In the genomic region with DNA sequence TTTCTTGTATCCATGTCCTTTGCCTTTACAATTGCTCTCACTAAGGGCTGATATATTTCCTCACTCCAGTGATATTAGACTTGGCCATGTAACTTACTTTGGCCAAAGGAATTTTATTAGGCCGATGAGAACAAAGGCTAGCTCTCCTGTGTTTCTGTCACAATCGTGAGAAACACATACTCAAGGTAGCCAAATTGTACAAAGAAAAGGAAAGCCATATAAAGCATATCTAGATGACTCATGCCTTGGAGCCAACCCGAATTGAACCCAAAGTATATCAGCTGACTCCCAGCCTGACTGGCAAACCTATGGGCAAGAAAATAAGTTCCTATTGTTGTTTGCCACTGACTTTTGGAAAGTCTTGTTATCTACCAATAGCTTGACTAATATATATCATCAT, we compare ENCODE assay signal across 28 cellular contexts.
"Had no signal": no experiment of that assay in that cellular context is flagged by ENCODE, and none has a peak within 500 bp of the region (broad histone marks: within the 10 kb centered on the region; RNA-seq: fewer than 3 reads in every experiment).

No MANE protein-coding gene starts in this region.

- H3K4me3 Mint-ChIP-seq: mesothelial cell of epicardium; naive B cell; natural killer cell; nephron progenitor cell; neural progenitor cell; stimulated activated naive B cell treated with anti-CD40 and anti-IgM and Interleukin-4, amounts not matched to agents 10 μg/mL and 1 μg/mL and 100 μg/mL, for 72 hours had no signal

- H3K27ac Mint-ChIP-seq: mesothelial cell of epicardium; naive B cell; natural killer cell; nephron progenitor cell; neural progenitor cell; stimulated activated naive B cell treated with anti-CD40 and anti-IgM and Interleukin-4, amounts not matched to agents 10 μg/mL and 1 μg/mL and 100 μg/mL, for 72 hours had no signal

- H3K79me2 ChIP-seq: parathyroid adenoma had no signal

- H3K27ac ChIP-seq: left lung, lower lobe of right lung, neural progenitor cell, neutrophil, parathyroid adenoma, psoas muscle, right atrium auricular region, right lobe of liver, stomach, testis, thyroid gland, transverse colon, upper lobe of left lung, vagina had no signal

- H3K4me2 ChIP-seq: neural progenitor cell, smooth muscle cell had no signal

- H3K36me3 ChIP-seq: left lung, lower lobe of right lung, neural progenitor cell, neutrophil, right atrium auricular region, right lobe of liver, stomach, thyroid gland, transverse colon, upper lobe of left lung, vagina had no signal

- H3K4me1 Mint-ChIP-seq: mesothelial cell of epicardium; naive B cell; natural killer cell; nephron progenitor cell; neural progenitor cell; stimulated activated naive B cell treated with anti-CD40 and anti-IgM and Interleukin-4, amounts not matched to agents 10 μg/mL and 1 μg/mL and 100 μg/mL, for 72 hours had no signal

- H3K27me3 Mint-ChIP-seq: naive B cell; stimulated activated naive B cell treated with anti-CD40 and anti-IgM and Interleukin-4, amounts not matched to agents 10 μg/mL and 1 μg/mL and 100 μg/mL, for 72 hours had no signal

- H3K27me3 ChIP-seq: left lung, neural progenitor cell, neutrophil, right atrium auricular region, right lobe of liver, stomach, testis, thyroid gland, transverse colon, upper lobe of left lung, vagina had no signal

- FAIRE-seq: keratinocyte had no signal

- H3K4me1 ChIP-seq: left lung, lower lobe of right lung, parathyroid adenoma, psoas muscle, right atrium auricular region, right lobe of liver, stomach, testis, transverse colon, upper lobe of left lung, vagina had no signal

- H3K9me3 Mint-ChIP-seq: mesothelial cell of epicardium; nephron progenitor cell; neural progenitor cell; stimulated activated naive B cell treated with anti-CD40 and anti-IgM and Interleukin-4, amounts not matched to agents 10 μg/mL and 1 μg/mL and 100 μg/mL, for 72 hours had no signal

- H3K9me3 ChIP-seq: left lung, lower lobe of right lung, neutrophil, psoas muscle, right atrium auricular region, right lobe of liver, stomach, testis, thyroid gland, transverse colon, upper lobe of left lung, vagina had no signal

- H2AFZ ChIP-seq: neural progenitor cell, parathyroid adenoma had no signal

- DNase-seq: hippocampal formation; left colon; left lung; lower lobe of right lung; mesendoderm; naive B cell; natural killer cell; nephron progenitor cell; occipital lobe; psoas muscle; right lobe of liver; stimulated activated CD4-positive, alpha-beta T cell treated with anti-CD3 and anti-CD28 coated beads, Interleukin-2, amount 100 ng/mL, for 24 hours; stimulated activated CD4-positive, alpha-beta T cell treated with anti-CD3 and anti-CD28 coated beads, Interleukin-4, amount 100 ng/mL, for 1 hour; stimulated activated naive B cell treated with anti-CD40 and anti-IgM and Interleukin-4, amounts not matched to agents 10 μg/mL and 1 μg/mL and 100 μg/mL, for 72 hours; stimulated activated naive CD8-positive, alpha-beta T cell treated with anti-CD3 and anti-CD28 coated beads, Interleukin-15, Interleukin-2, amounts not matched to agents 100 U/mL and 50 U/mL, for 24 hours; stomach; testis; thyroid gland; transverse colon; upper lobe of left lung had no signal

- H3K9ac ChIP-seq: neural progenitor cell, parathyroid adenoma had no signal

- H3K36me3 Mint-ChIP-seq: mesothelial cell of epicardium; naive B cell; neural progenitor cell; stimulated activated naive B cell treated with anti-CD40 and anti-IgM and Interleukin-4, amounts not matched to agents 10 μg/mL and 1 μg/mL and 100 μg/mL, for 72 hours had no signal

- H3K4me3 ChIP-seq: left lung, lower lobe of right lung, neural progenitor cell, psoas muscle, right atrium auricular region, right lobe of liver, smooth muscle cell, stomach, testis, thyroid gland, transverse colon, upper lobe of left lung, vagina had no signal
